ENCODE assay signal across 28 cellular contexts in the genomic region with DNA sequence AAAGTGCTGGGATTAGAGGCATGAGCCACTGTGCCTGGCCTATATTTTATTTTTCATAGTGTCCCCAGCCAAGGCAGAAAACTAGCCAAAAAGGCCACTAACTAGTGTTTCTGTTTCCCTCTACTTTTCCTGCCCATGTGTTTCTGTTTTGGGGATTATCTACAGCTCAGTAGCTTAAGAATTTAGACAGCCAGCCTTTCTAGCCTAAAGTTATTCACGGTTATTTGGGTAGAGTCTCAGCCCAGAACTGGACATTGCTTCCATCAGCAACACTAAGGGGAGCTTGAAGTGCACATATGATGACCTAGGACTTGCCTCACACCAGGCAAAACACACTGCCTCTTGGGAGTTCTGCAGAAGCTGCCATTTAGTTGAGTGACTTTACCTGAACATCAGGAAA. TPM values are rescaled to one million over a fixed set of nuclear protein-coding genes. Genes with fewer than 3 reads are reported as not detected.
"Had no signal": no experiment of that assay in that cellular context is flagged by ENCODE, and none has a peak within 500 bp of the region (broad histone marks: within the 10 kb centered on the region; RNA-seq: fewer than 3 reads in every experiment).

No MANE protein-coding gene starts in this region.

- H3K27me3 Mint-ChIP-seq: activated CD8-positive, alpha-beta memory T cell treated with anti-CD3 and anti-CD28 coated beads, Interleukin-2, amount 10 ng/mL, durations not matched to agents 7 days and 5 days; activated naive CD4-positive, alpha-beta T cell treated with anti-CD3 and anti-CD28 coated beads, Interleukin-2, amount 50 U/mL, for 24 hours; activated T-cell treated with anti-CD3 and anti-CD28 coated beads, Interleukin-2, amount 50 U/mL, for 24 hours; T-helper 17 cell had no signal

- ATAC-seq: activated CD8-positive, alpha-beta memory T cell treated with anti-CD3 and anti-CD28 coated beads, Interleukin-2, amount 10 ng/mL, durations not matched to agents 7 days and 5 days; activated CD8-positive, alpha-beta T cell treated with anti-CD3 and anti-CD28 coated beads, Interleukin-2, amount 10 ng/mL, durations not matched to agents 7 days and 5 days; T-helper 17 cell; WTC11 had no signal

- FAIRE-seq: astrocyte, RCC 7860 had no signal

- H3K36me3 Mint-ChIP-seq: activated CD8-positive, alpha-beta memory T cell treated with anti-CD3 and anti-CD28 coated beads, Interleukin-2, amount 10 ng/mL, durations not matched to agents 7 days and 5 days; activated naive CD4-positive, alpha-beta T cell treated with anti-CD3 and anti-CD28 coated beads, Interleukin-2, amount 50 U/mL, for 24 hours; WTC11 had no signal

- H3K4me3 Mint-ChIP-seq: activated CD8-positive, alpha-beta memory T cell treated with anti-CD3 and anti-CD28 coated beads, Interleukin-2, amount 10 ng/mL, durations not matched to agents 7 days and 5 days; activated CD8-positive, alpha-beta T cell treated with anti-CD3 and anti-CD28 coated beads, Interleukin-2, amount 10 ng/mL, durations not matched to agents 7 days and 5 days; activated naive CD4-positive, alpha-beta T cell treated with anti-CD3 and anti-CD28 coated beads, Interleukin-2, amount 50 U/mL, for 24 hours; activated T-cell treated with anti-CD3 and anti-CD28 coated beads, Interleukin-2, amount 50 U/mL, for 24 hours; activated T-helper 1 cell treated with anti-CD3 and anti-CD28 coated beads, Interleukin-12 subunit alpha, Interleukin-12 subunit beta, Interleukin-2, Interleukin-4 antibody, amounts not matched to agents 30 ng/mL and 10 ng/mL and 1 ng/mL, durations not matched to agents 14 hours and 24 hours and 36 hours; T-helper 17 cell; WTC11 had no signal

- DNase-seq: activated CD4-positive, alpha-beta T cell treated with anti-CD3 and anti-CD28 coated beads for 48 hours; activated CD4-positive, alpha-beta T cell treated with anti-CD3 and anti-CD28 coated beads, Interleukin-2, amount 50 U/mL, for 4 hours; activated CD4-positive, CD25-positive, alpha-beta regulatory T cell treated with anti-CD3 and anti-CD28 coated beads, Interleukin-2, amount 50 U/mL, for 72 hours; activated CD8-positive, alpha-beta memory T cell treated with anti-CD3 and anti-CD28 coated beads, Interleukin-2, amount 10 ng/mL, durations not matched to agents 7 days and 5 days; activated CD8-positive, alpha-beta T cell treated with anti-CD3 and anti-CD28 coated beads, Interleukin-2, amount 10 ng/mL, durations not matched to agents 7 days and 5 days; activated effector memory CD4-positive, alpha-beta T cell treated with Interleukin-2 at 50 U/mL for 16 hours; activated naive CD4-positive, alpha-beta T cell; activated T-cell treated with anti-CD3 and anti-CD28 coated beads, Interleukin-2, amount 50 U/mL, for 24 hours; amniotic stem cell; Karpas-422; MM.1S; NCI-H1105; NCI-H1436 treated with DMSO at 0.1 percent for 48 hours; NCI-H187; NCI-H2081; NCI-H510A treated with DMSO at 0.1 percent for 48 hours; NCI-H69; NK-92 treated with Interleukin-12 subunit alpha and Interleukin-12 subunit beta, amount 100 ng/mL, for 24 hours; SHP77 treated with DMSO at 0.1 percent for 48 hours; T-helper 17 cell; T-helper 9 cell had no signal

- H3K27ac Mint-ChIP-seq: activated CD8-positive, alpha-beta memory T cell treated with anti-CD3 and anti-CD28 coated beads, Interleukin-2, amount 10 ng/mL, durations not matched to agents 7 days and 5 days; activated CD8-positive, alpha-beta T cell treated with anti-CD3 and anti-CD28 coated beads, Interleukin-2, amount 10 ng/mL, durations not matched to agents 7 days and 5 days; activated naive CD4-positive, alpha-beta T cell treated with anti-CD3 and anti-CD28 coated beads, Interleukin-2, amount 50 U/mL, for 24 hours; activated T-cell treated with anti-CD3 and anti-CD28 coated beads, Interleukin-2, amount 50 U/mL, for 24 hours; activated T-helper 1 cell treated with anti-CD3 and anti-CD28 coated beads, Interleukin-12 subunit alpha, Interleukin-12 subunit beta, Interleukin-2, Interleukin-4 antibody, amounts not matched to agents 30 ng/mL and 10 ng/mL and 1 ng/mL, durations not matched to agents 14 hours and 24 hours and 36 hours; T-helper 17 cell; WTC11 had no signal

- H3K9me3 Mint-ChIP-seq: activated naive CD4-positive, alpha-beta T cell treated with anti-CD3 and anti-CD28 coated beads, Interleukin-2, amount 50 U/mL, for 24 hours; activated T-cell treated with anti-CD3 and anti-CD28 coated beads, Interleukin-2, amount 50 U/mL, for 24 hours; activated T-helper 1 cell treated with anti-CD3 and anti-CD28 coated beads, Interleukin-12 subunit alpha, Interleukin-12 subunit beta, Interleukin-2, Interleukin-4 antibody, amounts not matched to agents 30 ng/mL and 10 ng/mL and 1 ng/mL, durations not matched to agents 14 hours and 24 hours and 36 hours; WTC11 had no signal

RNA-seq across cellular contexts. Expression of gene PROX2, which starts 17.9 kb away (rescaled TPM):
- total RNA-seq: activated T-helper 1 cell treated with anti-CD3 and anti-CD28 coated beads, Interleukin-12 subunit alpha, Interleukin-12 subunit beta, Interleukin-2, Interleukin-4 antibody, amounts not matched to agents 30 ng/mL and 10 ng/mL and 1 ng/mL, durations not matched to agents 14 hours and 24 hours and 36 hours; astrocyte; cardiac septum; SK-MEL-5; T-helper 17 cell had no signal
